Comparison of ENCODE assay signal across 24 cellular contexts in the genomic region with DNA sequence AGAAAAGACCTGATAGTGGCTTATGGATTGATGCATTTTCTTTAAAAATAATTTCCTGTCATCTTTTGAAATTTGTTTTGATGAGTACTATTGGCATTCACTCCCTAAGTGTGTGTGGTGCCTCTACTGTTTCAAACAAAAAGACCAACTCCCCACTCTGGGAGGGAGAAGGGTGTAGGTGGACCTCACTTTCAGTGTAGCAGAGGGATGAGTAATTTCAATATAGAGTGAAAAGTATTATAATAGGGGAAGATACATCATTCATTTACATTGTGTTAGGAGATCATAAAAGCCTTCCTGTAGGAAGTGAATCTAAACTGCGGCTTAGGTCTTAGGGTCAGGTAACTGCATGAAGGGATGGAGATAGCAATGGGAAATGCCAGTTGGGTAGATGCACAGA. TPM values are rescaled to one million over a fixed set of nuclear protein-coding genes. Genes with fewer than 3 reads are reported as not detected.
A peak's percentile ranks its signal among the peaks of the same experiment; 100 is the strongest.
DNase-seq lines count a peak whose midpoint lies in the region; ATAC-seq and TF ChIP-seq lines count a peak whose summit lies in the region.
"Had no signal": no experiment of that assay in that cellular context is flagged by ENCODE, and none has a peak within 500 bp of the region (broad histone marks: within the 10 kb centered on the region; RNA-seq: fewer than 3 reads in every experiment).

No MANE protein-coding gene starts in this region.

- H3K4me1 ChIP-seq in sigmoid colon, result no peaks in the 10 kb centered on the region
- H3K4me1 ChIP-seq: BE2C, HAP-1 had no signal

- no peaks in the 10 kb centered on the region for H3K36me3 ChIP-seq in sigmoid colon
- H3K36me3 ChIP-seq: BE2C; BLaER1 treated with 17β-estradiol and CSF1 and Interleukin-3, amounts not matched to agents 10 nM and 100 nM; HAP-1 had no signal

- intact Hi-C loops in activated CD4-positive, alpha-beta T cell treated with anti-CD3 and anti-CD28 coated beads for 36 hours (cut with DNase I, micrococcal nuclease), result no loop called here
- intact Hi-C loops in sigmoid colon (cut with DNase I), result no loop called here

- H3K27ac ChIP-seq in sigmoid colon, result no peak overlapping the region
- H3K27ac ChIP-seq: 22Rv1; BLaER1 treated with 17β-estradiol and CSF1 and Interleukin-3, amounts not matched to agents 10 nM and 100 nM had no signal

- TF ChIP-seq CTCF in sigmoid colon (IDR thresholded peaks at IDR 0.05), result no peak

- 87 to 92% methylated on average over 1 of the region's 1 CpG for WGBS in sigmoid colon, 2 donors

- TF ChIP-seq POLR2A in sigmoid colon (IDR thresholded peaks at IDR 0.05), result no peak

- H3K9me3 Mint-ChIP-seq in activated CD4-positive, alpha-beta T cell treated with anti-CD3 and anti-CD28 coated beads for 36 hours (ENCODE audit: low read depth), result peaks cover 13% of the 10 kb centered on the region
- peaks cover 12% of the 10 kb centered on the region for H3K9me3 Mint-ChIP-seq in activated naive CD8-positive, alpha-beta T cell treated with anti-CD3 and anti-CD28 coated beads, Interleukin-2, amount 50 U/mL, for 24 hours
- peaks cover 11% of the 10 kb centered on the region for H3K9me3 Mint-ChIP-seq in activated naive CD8-positive, alpha-beta T cell treated with anti-CD3 and anti-CD28 coated beads for 36 hours
- peaks cover 15% of the 10 kb centered on the region for H3K9me3 Mint-ChIP-seq in central memory CD8-positive, alpha-beta T cell
- peaks cover 7% of the 10 kb centered on the region for H3K9me3 Mint-ChIP-seq in natural killer cell treated with Interleukin-12 subunit alpha and Interleukin-12 subunit beta and Interleukin-15 and Interleukin-18, amount 100 ng/mL, for 72 hours

- H3K4me1 Mint-ChIP-seq in activated CD4-positive, alpha-beta T cell treated with anti-CD3 and anti-CD28 coated beads for 36 hours, result peaks cover 14% of the 10 kb centered on the region
- peaks cover 5% of the 10 kb centered on the region for H3K4me1 Mint-ChIP-seq in activated naive CD8-positive, alpha-beta T cell treated with anti-CD3 and anti-CD28 coated beads, Interleukin-2, amount 50 U/mL, for 24 hours
- H3K4me1 Mint-ChIP-seq in activated naive CD8-positive, alpha-beta T cell treated with anti-CD3 and anti-CD28 coated beads for 36 hours, result peaks cover 8% of the 10 kb centered on the region
- H3K4me1 Mint-ChIP-seq in central memory CD8-positive, alpha-beta T cell, result peaks cover 41% of the 10 kb centered on the region
- H3K4me1 Mint-ChIP-seq in natural killer cell treated with Interleukin-12 subunit alpha and Interleukin-12 subunit beta and Interleukin-15 and Interleukin-18, amount 100 ng/mL, for 72 hours (ENCODE audit: low read depth in 2 of 2), result peaks cover 12 to 35% of the 10 kb centered on the region in 2 donors
- H3K4me1 Mint-ChIP-seq: GM23338 had no signal

- CTCF ChIA-PET in activated CD4-positive, alpha-beta T cell treated with anti-CD3 and anti-CD28 coated beads for 36 hours (lab: Charles Lee), result no interaction called here

- no peaks in the 10 kb centered on the region for H3K27me3 Mint-ChIP-seq in activated CD4-positive, alpha-beta T cell treated with anti-CD3 and anti-CD28 coated beads for 36 hours
- no peaks in the 10 kb centered on the region for H3K27me3 Mint-ChIP-seq in activated naive CD8-positive, alpha-beta T cell treated with anti-CD3 and anti-CD28 coated beads, Interleukin-2, amount 50 U/mL, for 24 hours
- no peaks in the 10 kb centered on the region for H3K27me3 Mint-ChIP-seq in activated naive CD8-positive, alpha-beta T cell treated with anti-CD3 and anti-CD28 coated beads for 36 hours
- no peaks in the 10 kb centered on the region for H3K27me3 Mint-ChIP-seq in central memory CD8-positive, alpha-beta T cell
- no peaks in the 10 kb centered on the region for H3K27me3 Mint-ChIP-seq in natural killer cell treated with Interleukin-12 subunit alpha and Interleukin-12 subunit beta and Interleukin-15 and Interleukin-18, amount 100 ng/mL, for 72 hours
- H3K27me3 Mint-ChIP-seq: CD4-positive, alpha-beta T cell had no signal

- POLR2A ChIA-PET in activated CD4-positive, alpha-beta T cell treated with anti-CD3 and anti-CD28 coated beads for 36 hours (lab: Charles Lee), result no interaction called here

- H3K27ac Mint-ChIP-seq in activated CD4-positive, alpha-beta T cell treated with anti-CD3 and anti-CD28 coated beads for 36 hours, result no peak overlapping the region
- H3K27ac Mint-ChIP-seq in activated naive CD8-positive, alpha-beta T cell treated with anti-CD3 and anti-CD28 coated beads, Interleukin-2, amount 50 U/mL, for 24 hours, result no peak overlapping the region
- no peak overlapping the region for H3K27ac Mint-ChIP-seq in activated naive CD8-positive, alpha-beta T cell treated with anti-CD3 and anti-CD28 coated beads for 36 hours
- H3K27ac Mint-ChIP-seq in central memory CD8-positive, alpha-beta T cell (ENCODE audit: low read depth), result peak overlapping the region; percentile 82
- H3K27ac Mint-ChIP-seq in natural killer cell treated with Interleukin-12 subunit alpha and Interleukin-12 subunit beta and Interleukin-15 and Interleukin-18, amount 100 ng/mL, for 72 hours, result peak overlapping the region; percentile 63 to 77
- H3K27ac Mint-ChIP-seq: CD14-positive monocyte; CD4-positive, alpha-beta T cell; GM23338; HFFc6 had no signal

- no peaks in the 10 kb centered on the region for H3K27me3 ChIP-seq in sigmoid colon
- H3K27me3 ChIP-seq: BE2C; BLaER1 treated with 17β-estradiol and CSF1 and Interleukin-3, amounts not matched to agents 10 nM and 100 nM had no signal

- no peak overlapping the region for H3K4me3 Mint-ChIP-seq in activated CD4-positive, alpha-beta T cell treated with anti-CD3 and anti-CD28 coated beads for 36 hours
- no peak overlapping the region for H3K4me3 Mint-ChIP-seq in activated naive CD8-positive, alpha-beta T cell treated with anti-CD3 and anti-CD28 coated beads, Interleukin-2, amount 50 U/mL, for 24 hours
- H3K4me3 Mint-ChIP-seq in activated naive CD8-positive, alpha-beta T cell treated with anti-CD3 and anti-CD28 coated beads for 36 hours, result no peak overlapping the region
- no peak overlapping the region for H3K4me3 Mint-ChIP-seq in central memory CD8-positive, alpha-beta T cell
- no peak overlapping the region for H3K4me3 Mint-ChIP-seq in natural killer cell treated with Interleukin-12 subunit alpha and Interleukin-12 subunit beta and Interleukin-15 and Interleukin-18, amount 100 ng/mL, for 72 hours
- H3K4me3 Mint-ChIP-seq: CD14-positive monocyte; CD4-positive, alpha-beta T cell; GM23338; HFFc6 had no signal

- peak; percentile 47 for ATAC-seq in activated CD4-positive, alpha-beta T cell treated with anti-CD3 and anti-CD28 coated beads for 36 hours
- peak; percentile 54 for ATAC-seq in activated naive CD8-positive, alpha-beta T cell treated with anti-CD3 and anti-CD28 coated beads, Interleukin-2, amount 50 U/mL, for 24 hours
- no peak for ATAC-seq in central memory CD8-positive, alpha-beta T cell (replicated peaks; ENCODE audit: extremely low read depth, poor library complexity, severe bottlenecking)
- ATAC-seq in natural killer cell treated with Interleukin-12 subunit alpha and Interleukin-12 subunit beta and Interleukin-15 and Interleukin-18, amount 100 ng/mL, for 72 hours, result no peak
- ATAC-seq: GM23338 had no signal

- H3K4me3 ChIP-seq in sigmoid colon, result no peak overlapping the region
- H3K4me3 ChIP-seq: BLaER1 treated with 17β-estradiol and CSF1 and Interleukin-3, amounts not matched to agents 10 nM and 100 nM; GM23338; HAP-1 had no signal

- H3K36me3 Mint-ChIP-seq in activated CD4-positive, alpha-beta T cell treated with anti-CD3 and anti-CD28 coated beads for 36 hours (ENCODE audit: low read depth), result peaks cover 29% of the 10 kb centered on the region
- peaks cover 12% of the 10 kb centered on the region for H3K36me3 Mint-ChIP-seq in activated naive CD8-positive, alpha-beta T cell treated with anti-CD3 and anti-CD28 coated beads, Interleukin-2, amount 50 U/mL, for 24 hours (ENCODE audit: low read depth)
- H3K36me3 Mint-ChIP-seq in activated naive CD8-positive, alpha-beta T cell treated with anti-CD3 and anti-CD28 coated beads for 36 hours, result peaks cover 20% of the 10 kb centered on the region
- peaks cover 55% of the 10 kb centered on the region for H3K36me3 Mint-ChIP-seq in central memory CD8-positive, alpha-beta T cell (ENCODE audit: insufficient read depth)
- H3K36me3 Mint-ChIP-seq in natural killer cell treated with Interleukin-12 subunit alpha and Interleukin-12 subunit beta and Interleukin-15 and Interleukin-18, amount 100 ng/mL, for 72 hours, result peaks cover 25% of the 10 kb centered on the region
- H3K36me3 Mint-ChIP-seq: CD14-positive monocyte had no signal

- no peak for DNase-seq in activated CD4-positive, alpha-beta T cell treated with anti-CD3 and anti-CD28 coated beads for 36 hours
- DNase-seq in activated CD4-positive, alpha-beta T cell treated with anti-CD3 and anti-CD28 coated beads for 4 hours, result no peak
- DNase-seq in activated naive CD8-positive, alpha-beta T cell treated with anti-CD3 and anti-CD28 coated beads, Interleukin-2, amount 50 U/mL, for 24 hours, result no peak
- DNase-seq in activated naive CD8-positive, alpha-beta T cell treated with anti-CD3 and anti-CD28 coated beads for 36 hours, result no peak
- DNase-seq in central memory CD8-positive, alpha-beta T cell (ENCODE audit: low spot score in 2 of 2), result no peak
- no peak for DNase-seq in natural killer cell treated with Interleukin-12 subunit alpha and Interleukin-12 subunit beta and Interleukin-15 and Interleukin-18, amount 100 ng/mL, for 72 hours (ENCODE audit: low spot score)
- DNase-seq in sigmoid colon (no peak), NCI-H2081 treated with DMSO at 0.1 percent for 48 hours (lab: John Stamatoyannopoulos, UW) (no peak)
- DNase-seq: BE2C; Calu3; CD4-positive, alpha-beta T cell; COR-L47; DMS53; DMS79 treated with DMSO at 0.1 percent for 48 hours; GF-D8; HFFc6 had no signal

- TF ChIP-seq EP300 in sigmoid colon (IDR thresholded peaks at IDR 0.05), result no peak

- H3K9me3 ChIP-seq in sigmoid colon, result peaks cover 0 to 3% (median 0%) of the 10 kb centered on the region in 4 donors
- H3K9me3 ChIP-seq: BE2C, HAP-1 had no signal

RNA-seq across cellular contexts. Expression of a gene that starts 46.4 kb away (rescaled TPM):
- total RNA-seq in activated CD4-positive, alpha-beta T cell treated with anti-CD3 and anti-CD28 coated beads for 36 hours, result 1 to 10 TPM; 1.8 to 2.4 TPM
- total RNA-seq in activated naive CD8-positive, alpha-beta T cell treated with anti-CD3 and anti-CD28 coated beads for 36 hours, result 1 to 10 TPM; 2.7 to 3.3 TPM
- 10 to 100 TPM; 14.6 to 39.3 TPM for total RNA-seq in natural killer cell treated with Interleukin-12 subunit alpha and Interleukin-12 subunit beta and Interleukin-15 and Interleukin-18, amount 100 ng/mL, for 72 hours
- under 1 TPM in 1 of 4 donors, not detected in 3; 0.81 TPM for total RNA-seq in sigmoid colon
- 1 to 10 TPM; 1.2 to 3.7 (median 3.5) TPM for polyA plus RNA-seq in sigmoid colon
- total RNA-seq: Calu3, Daoy, G401, H4 had no signal

Comparison
In these comparisons a context has a peak if more than half of its experiments do, and no peak if none do; other contexts are left out.
1. ATAC-seq: peak in activated CD4-positive, alpha-beta T cell treated with anti-CD3 and anti-CD28 coated beads for 36 hours (single experiment) and activated naive CD8-positive, alpha-beta T cell treated with anti-CD3 and anti-CD28 coated beads, Interleukin-2, amount 50 U/mL, for 24 hours (single experiment); none in central memory CD8-positive, alpha-beta T cell (single experiment) and natural killer cell treated with Interleukin-12 subunit alpha and Interleukin-12 subunit beta and Interleukin-15 and Interleukin-18, amount 100 ng/mL, for 72 hours (0 of 2).
2. H3K27ac Mint-ChIP-seq: peak in central memory CD8-positive, alpha-beta T cell (single experiment) and natural killer cell treated with Interleukin-12 subunit alpha and Interleukin-12 subunit beta and Interleukin-15 and Interleukin-18, amount 100 ng/mL, for 72 hours (2 of 2); none in activated CD4-positive, alpha-beta T cell treated with anti-CD3 and anti-CD28 coated beads for 36 hours (single experiment), activated naive CD8-positive, alpha-beta T cell treated with anti-CD3 and anti-CD28 coated beads, Interleukin-2, amount 50 U/mL, for 24 hours (single experiment) and activated naive CD8-positive, alpha-beta T cell treated with anti-CD3 and anti-CD28 coated beads for 36 hours (single experiment).